Comparison of ENCODE assay signal across 1 cellular context in the genomic region with DNA sequence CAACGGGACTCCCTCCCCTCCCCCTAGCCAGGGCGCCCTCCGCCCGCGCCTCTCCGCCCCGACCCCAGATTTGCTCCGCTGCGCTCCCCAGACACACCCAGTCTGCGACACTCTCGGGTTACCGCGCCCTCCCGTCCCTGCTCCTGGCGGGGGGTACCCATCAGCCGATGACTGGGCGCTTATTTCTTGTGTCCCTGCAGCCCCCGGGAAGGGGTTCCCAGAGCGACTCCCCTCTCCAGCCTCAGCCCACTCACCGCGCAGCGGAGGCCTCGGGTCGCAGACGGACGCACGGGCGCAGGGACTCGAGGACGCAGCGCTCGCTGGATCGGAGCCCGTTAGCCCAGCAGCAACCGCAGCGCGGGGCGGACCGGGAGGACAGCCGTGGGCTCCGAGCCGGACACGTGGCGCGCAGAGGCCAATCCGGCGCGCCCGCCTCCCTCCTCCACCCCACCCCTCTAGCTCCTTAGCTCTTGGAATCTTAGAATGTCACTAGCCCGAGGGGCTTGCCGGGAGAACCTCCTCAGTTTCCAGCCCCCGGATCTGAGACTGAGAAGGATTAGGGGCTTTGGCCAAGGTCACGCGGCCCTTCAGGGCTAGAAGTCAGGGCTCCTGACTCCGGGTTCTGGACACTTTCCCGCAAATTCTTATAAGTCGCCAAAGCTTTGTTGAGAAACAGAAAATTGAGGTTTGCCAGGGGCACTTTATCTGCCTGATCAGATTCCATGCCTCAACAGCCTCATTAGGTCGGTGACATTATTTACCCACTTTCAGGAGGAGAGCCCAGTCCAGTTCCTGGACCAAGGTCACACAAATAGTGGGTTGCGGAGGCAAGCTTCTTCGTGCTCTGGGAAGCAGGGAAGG.
TF ChIP-seq lines count a peak whose summit lies in the region.

A gene (minus strand): TSS at position 354 of the 861 bp plus-strand sequence. CDS start 9,878 bp downstream, outside the sequence.

TF ChIP-seq in liver, 16 proteins besides CTCF, POLR2A, EP300 and RAD21 (continued from another document):
- TF ChIP-seq, protein P1, sequence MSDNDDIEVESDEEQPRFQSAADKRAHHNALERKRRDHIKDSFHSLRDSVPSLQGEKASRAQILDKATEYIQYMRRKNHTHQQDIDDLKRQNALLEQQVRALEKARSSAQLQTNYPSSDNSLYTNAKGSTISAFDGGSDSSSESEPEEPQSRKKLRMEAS (IDR thresholded peaks at IDR 0.05): no peak
- TF ChIP-seq FOXA2 (IDR thresholded peaks at IDR 0.05) (no peak), FOXA1 (IDR thresholded peaks at IDR 0.05) (no peak), TAF1 (conservative IDR thresholded peaks at IDR 0.05) (no peak), HNF4G (IDR thresholded peaks at IDR 0.05) (no peak)
